Comparison of ENCODE assay signal across 1 cellular context in the genomic region with DNA sequence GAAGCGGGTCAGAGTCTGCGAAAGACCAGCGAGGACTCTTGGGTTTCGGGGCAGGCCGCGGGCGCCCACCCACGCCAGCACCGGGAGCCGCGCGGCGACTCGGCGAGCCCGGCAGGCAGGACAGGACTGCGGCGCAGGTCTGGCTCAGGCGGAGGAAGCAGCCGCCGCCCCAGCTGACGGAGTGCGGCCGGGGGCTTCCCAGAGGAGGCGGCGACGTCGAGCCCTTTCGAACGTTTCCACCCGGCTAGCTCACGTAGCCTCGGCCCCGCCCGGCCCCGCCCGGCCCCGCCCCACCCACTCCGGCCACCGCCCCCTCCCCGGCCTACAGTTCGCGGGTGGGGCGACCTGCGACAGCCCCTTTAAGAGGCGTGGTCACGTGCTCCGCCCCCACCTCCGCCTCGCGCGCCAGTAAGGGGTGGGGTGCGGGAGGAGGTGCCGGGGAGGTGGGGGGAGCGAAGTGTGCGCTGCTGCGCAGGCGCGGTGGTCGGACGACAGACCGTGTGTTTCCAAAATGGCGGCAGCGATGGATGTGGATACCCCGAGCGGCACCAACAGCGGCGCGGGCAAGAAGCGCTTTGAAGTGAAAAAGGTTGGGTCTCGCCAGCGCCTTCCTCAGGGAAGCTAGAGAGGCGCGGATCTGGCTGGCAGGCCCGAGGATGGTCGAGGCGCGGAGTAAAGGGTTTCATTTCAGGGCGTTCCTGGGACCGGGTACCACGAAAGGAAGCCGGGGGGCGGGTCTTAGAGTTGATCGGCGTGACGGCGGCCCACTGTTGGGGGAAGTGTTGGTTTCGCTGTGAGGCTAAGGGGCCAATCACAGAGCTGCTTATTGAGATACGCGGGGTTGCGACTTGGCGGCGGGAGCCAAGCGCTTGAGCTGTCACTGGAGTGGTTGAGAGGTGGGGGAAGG.
TF ChIP-seq lines count a peak whose summit lies in the region.

A gene (plus strand): TSS at position 491 of the 907 bp plus-strand sequence. CDS start 21 bp downstream, at position 512.

TF ChIP-seq in K562, 482 proteins besides CTCF, POLR2A, EP300 and RAD21 (continued from another document and continues in another):
- TF ChIP-seq, protein P1, sequence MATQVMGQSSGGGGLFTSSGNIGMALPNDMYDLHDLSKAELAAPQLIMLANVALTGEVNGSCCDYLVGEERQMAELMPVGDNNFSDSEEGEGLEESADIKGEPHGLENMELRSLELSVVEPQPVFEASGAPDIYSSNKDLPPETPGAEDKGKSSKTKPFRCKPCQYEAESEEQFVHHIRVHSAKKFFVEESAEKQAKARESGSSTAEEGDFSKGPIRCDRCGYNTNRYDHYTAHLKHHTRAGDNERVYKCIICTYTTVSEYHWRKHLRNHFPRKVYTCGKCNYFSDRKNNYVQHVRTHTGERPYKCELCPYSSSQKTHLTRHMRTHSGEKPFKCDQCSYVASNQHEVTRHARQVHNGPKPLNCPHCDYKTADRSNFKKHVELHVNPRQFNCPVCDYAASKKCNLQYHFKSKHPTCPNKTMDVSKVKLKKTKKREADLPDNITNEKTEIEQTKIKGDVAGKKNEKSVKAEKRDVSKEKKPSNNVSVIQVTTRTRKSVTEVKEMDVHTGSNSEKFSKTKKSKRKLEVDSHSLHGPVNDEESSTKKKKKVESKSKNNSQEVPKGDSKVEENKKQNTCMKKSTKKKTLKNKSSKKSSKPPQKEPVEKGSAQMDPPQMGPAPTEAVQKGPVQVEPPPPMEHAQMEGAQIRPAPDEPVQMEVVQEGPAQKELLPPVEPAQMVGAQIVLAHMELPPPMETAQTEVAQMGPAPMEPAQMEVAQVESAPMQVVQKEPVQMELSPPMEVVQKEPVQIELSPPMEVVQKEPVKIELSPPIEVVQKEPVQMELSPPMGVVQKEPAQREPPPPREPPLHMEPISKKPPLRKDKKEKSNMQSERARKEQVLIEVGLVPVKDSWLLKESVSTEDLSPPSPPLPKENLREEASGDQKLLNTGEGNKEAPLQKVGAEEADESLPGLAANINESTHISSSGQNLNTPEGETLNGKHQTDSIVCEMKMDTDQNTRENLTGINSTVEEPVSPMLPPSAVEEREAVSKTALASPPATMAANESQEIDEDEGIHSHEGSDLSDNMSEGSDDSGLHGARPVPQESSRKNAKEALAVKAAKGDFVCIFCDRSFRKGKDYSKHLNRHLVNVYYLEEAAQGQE (CRISPR knock-in tag; IDR thresholded peaks at IDR 0.05; ENCODE audit: low read depth) = no peak; the same call in 1 of the 2 replicates
- no peak for TF ChIP-seq TARDBP (IDR thresholded peaks at IDR 0.05)
- no peak for TF ChIP-seq SRSF7 (optimal IDR thresholded peaks at IDR 0.05; ENCODE audit: low read depth, low read length)
- TF ChIP-seq, protein P2, sequence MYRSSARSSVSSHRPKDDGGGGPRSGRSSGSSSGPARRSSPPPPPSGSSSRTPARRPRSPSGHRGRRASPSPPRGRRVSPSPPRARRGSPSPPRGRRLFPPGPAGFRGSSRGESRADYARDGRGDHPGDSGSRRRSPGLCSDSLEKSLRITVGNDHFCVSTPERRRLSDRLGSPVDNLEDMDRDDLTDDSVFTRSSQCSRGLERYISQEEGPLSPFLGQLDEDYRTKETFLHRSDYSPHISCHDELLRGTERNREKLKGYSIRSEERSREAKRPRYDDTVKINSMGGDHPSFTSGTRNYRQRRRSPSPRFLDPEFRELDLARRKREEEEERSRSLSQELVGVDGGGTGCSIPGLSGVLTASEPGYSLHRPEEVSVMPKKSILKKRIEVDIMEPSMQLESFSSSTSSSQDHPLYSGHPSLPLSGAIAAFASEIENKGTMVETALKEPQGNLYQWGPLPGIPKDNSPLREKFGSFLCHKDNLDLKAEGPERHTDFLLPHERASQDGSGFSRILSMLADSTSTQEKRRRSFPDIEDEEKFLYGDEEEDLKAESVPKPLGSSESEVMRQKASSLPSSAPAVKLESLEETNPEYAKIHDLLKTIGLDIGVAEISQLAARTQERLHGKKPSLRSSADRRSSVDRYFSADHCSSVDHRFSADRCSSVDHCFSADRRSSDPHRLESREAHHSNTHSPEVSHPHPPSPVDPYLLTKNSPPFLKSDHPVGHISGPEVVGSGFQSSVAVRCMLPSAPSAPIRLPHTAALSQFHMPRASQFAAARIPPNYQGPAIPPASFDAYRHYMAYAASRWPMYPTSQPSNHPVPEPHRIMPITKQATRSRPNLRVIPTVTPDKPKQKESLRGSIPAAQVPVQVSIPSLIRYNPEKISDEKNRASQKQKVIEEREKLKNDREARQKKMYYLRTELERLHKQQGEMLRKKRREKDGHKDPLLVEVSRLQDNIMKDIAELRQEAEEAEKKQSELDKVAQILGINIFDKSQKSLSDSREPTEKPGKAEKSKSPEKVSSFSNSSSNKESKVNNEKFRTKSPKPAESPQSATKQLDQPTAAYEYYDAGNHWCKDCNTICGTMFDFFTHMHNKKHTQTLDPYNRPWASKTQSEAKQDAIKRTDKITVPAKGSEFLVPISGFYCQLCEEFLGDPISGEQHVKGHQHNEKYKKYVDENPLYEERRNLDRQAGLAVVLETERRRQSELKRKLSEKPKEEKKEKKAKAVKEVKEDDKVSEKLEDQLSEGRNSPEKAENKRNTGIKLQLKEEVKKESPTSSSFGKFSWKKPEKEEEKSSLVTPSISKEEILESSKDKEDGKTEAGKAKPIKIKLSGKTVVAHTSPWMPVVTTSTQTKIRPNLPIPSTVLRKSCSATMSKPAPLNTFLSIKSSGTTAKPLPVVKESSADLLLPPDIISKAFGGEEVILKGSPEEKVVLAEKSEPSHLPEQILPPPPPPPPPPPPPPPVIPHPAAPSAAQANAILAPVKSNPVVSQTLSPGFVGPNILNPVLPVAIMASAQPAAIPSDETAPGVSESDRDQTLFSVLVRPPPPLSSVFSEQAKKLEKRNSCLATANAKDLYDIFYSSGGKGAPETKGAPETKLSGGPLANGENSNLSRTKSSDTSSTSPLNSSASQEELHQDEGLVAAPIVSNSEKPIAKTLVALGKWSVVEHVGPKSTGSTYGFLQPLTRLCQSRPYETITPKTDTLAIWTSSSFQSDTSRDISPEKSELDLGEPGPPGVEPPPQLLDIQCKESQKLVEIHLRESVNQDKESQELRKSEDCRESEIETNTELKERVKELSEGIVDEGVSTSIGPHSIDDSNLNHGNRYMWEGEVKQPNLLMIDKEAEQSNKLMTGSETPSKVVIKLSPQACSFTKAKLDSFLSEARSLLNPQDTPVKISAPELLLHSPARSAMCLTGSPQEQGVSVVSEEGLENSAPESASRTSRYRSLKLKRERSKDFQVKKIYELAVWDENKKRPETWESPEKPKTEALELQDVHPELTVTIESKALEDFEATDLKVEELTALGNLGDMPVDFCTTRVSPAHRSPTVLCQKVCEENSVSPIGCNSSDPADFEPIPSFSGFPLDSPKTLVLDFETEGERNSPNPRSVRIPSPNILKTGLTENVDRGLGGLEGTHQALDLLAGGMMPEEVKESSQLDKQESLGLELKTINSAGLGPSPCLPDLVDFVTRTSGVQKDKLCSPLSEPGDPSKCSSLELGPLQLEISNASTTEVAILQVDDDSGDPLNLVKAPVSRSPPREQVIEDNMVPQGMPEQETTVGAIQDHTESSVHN (IDR thresholded peaks at IDR 0.05; ENCODE audit: borderline replicate concordance in 1 of 2, low read depth in 1 of 2) = no peak
- TF ChIP-seq TEAD4 (IDR thresholded peaks at IDR 0.05; ENCODE audit: low read length) = no peak
- no peak for TF ChIP-seq TEAD4 (CRISPR knock-in tag; IDR thresholded peaks at IDR 0.05; ENCODE audit: borderline replicate concordance)
- no peak for TF ChIP-seq ZC3H4 (CRISPR knock-in tag; IDR thresholded peaks at IDR 0.05; ENCODE audit: borderline replicate concordance)
- no peak for TF ChIP-seq TFAM (CRISPR knock-in tag; conservative IDR thresholded peaks at IDR 0.05)
- no peak for TF ChIP-seq NR4A1 (CRISPR knock-in tag; IDR thresholded peaks at IDR 0.05)
- TF ChIP-seq NR4A1 (tag; IDR thresholded peaks at IDR 0.05) = no peak
- TF ChIP-seq FOXA1 (IDR thresholded peaks at IDR 0.05; ENCODE audit: borderline replicate concordance) = no peak
- no peak for TF ChIP-seq ZNF507 (tag; conservative IDR thresholded peaks at IDR 0.05)
- TF ChIP-seq, protein P3, sequence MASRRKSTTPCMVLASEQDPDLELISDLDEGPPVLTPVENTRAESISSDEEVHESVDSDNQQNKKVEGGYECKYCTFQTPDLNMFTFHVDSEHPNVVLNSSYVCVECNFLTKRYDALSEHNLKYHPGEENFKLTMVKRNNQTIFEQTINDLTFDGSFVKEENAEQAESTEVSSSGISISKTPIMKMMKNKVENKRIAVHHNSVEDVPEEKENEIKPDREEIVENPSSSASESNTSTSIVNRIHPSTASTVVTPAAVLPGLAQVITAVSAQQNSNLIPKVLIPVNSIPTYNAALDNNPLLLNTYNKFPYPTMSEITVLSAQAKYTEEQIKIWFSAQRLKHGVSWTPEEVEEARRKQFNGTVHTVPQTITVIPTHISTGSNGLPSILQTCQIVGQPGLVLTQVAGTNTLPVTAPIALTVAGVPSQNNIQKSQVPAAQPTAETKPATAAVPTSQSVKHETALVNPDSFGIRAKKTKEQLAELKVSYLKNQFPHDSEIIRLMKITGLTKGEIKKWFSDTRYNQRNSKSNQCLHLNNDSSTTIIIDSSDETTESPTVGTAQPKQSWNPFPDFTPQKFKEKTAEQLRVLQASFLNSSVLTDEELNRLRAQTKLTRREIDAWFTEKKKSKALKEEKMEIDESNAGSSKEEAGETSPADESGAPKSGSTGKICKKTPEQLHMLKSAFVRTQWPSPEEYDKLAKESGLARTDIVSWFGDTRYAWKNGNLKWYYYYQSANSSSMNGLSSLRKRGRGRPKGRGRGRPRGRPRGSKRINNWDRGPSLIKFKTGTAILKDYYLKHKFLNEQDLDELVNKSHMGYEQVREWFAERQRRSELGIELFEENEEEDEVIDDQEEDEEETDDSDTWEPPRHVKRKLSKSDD (conservative IDR thresholded peaks at IDR 0.05; ENCODE audit: low read length) = 0 out of 2 replicates have a peak, but pooled peaks have one; percentile 53
- TF ChIP-seq ZNF12 (CRISPR knock-in tag; IDR thresholded peaks at IDR 0.05) = no peak
- TF ChIP-seq SIN3B (IDR thresholded peaks at IDR 0.05; ENCODE audit: low read depth) = peak; percentile 98
- TF ChIP-seq HNRNPK (IDR thresholded peaks at IDR 0.05; ENCODE audit: low read depth, low read length, poor library complexity, severe bottlenecking) = peak; percentile 32
- TF ChIP-seq RBM25 (IDR thresholded peaks at IDR 0.05; ENCODE audit: low read depth, low read length, severe bottlenecking) = peak; percentile 45
- no peak for TF ChIP-seq MAFK (IDR thresholded peaks at IDR 0.05; ENCODE audit: low read length)
- no peak for TF ChIP-seq FOXK1 (CRISPR knock-in tag; IDR thresholded peaks at IDR 0.05; ENCODE audit: borderline replicate concordance)
- no peak for TF ChIP-seq ZNF551 (CRISPR knock-in tag; IDR thresholded peaks at IDR 0.05)
- TF ChIP-seq, protein P4, sequence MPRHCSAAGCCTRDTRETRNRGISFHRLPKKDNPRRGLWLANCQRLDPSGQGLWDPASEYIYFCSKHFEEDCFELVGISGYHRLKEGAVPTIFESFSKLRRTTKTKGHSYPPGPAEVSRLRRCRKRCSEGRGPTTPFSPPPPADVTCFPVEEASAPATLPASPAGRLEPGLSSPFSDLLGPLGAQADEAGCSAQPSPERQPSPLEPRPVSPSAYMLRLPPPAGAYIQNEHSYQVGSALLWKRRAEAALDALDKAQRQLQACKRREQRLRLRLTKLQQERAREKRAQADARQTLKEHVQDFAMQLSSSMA (CRISPR knock-in tag; IDR thresholded peaks at IDR 0.05) = no peak
- no peak for TF ChIP-seq ZNF766 (CRISPR knock-in tag; conservative IDR thresholded peaks at IDR 0.05)
- TF ChIP-seq ZNF436 (CRISPR knock-in tag; IDR thresholded peaks at IDR 0.05) = peak; percentile 52; the same call in 1 of the 2 replicates
- no peak for TF ChIP-seq ZNF133 (CRISPR knock-in tag; IDR thresholded peaks at IDR 0.05)
- TF ChIP-seq ZFPM2 (CRISPR knock-in tag; IDR thresholded peaks at IDR 0.05) = no peak
- no peak for TF ChIP-seq PTTG1 (tag; IDR thresholded peaks at IDR 0.05; ENCODE audit: low read depth)
- no peak for TF ChIP-seq CHD4 (IDR thresholded peaks at IDR 0.05; ENCODE audit: insufficient read depth, insufficient replicate concordance, low read depth, low read length, poor library complexity, severe bottlenecking)
- TF ChIP-seq, protein P5, sequence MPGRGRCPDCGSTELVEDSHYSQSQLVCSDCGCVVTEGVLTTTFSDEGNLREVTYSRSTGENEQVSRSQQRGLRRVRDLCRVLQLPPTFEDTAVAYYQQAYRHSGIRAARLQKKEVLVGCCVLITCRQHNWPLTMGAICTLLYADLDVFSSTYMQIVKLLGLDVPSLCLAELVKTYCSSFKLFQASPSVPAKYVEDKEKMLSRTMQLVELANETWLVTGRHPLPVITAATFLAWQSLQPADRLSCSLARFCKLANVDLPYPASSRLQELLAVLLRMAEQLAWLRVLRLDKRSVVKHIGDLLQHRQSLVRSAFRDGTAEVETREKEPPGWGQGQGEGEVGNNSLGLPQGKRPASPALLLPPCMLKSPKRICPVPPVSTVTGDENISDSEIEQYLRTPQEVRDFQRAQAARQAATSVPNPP (IDR thresholded peaks at IDR 0.05; ENCODE audit: borderline replicate concordance, insufficient read depth, insufficient read length) = no peak
- TF ChIP-seq, protein P6, sequence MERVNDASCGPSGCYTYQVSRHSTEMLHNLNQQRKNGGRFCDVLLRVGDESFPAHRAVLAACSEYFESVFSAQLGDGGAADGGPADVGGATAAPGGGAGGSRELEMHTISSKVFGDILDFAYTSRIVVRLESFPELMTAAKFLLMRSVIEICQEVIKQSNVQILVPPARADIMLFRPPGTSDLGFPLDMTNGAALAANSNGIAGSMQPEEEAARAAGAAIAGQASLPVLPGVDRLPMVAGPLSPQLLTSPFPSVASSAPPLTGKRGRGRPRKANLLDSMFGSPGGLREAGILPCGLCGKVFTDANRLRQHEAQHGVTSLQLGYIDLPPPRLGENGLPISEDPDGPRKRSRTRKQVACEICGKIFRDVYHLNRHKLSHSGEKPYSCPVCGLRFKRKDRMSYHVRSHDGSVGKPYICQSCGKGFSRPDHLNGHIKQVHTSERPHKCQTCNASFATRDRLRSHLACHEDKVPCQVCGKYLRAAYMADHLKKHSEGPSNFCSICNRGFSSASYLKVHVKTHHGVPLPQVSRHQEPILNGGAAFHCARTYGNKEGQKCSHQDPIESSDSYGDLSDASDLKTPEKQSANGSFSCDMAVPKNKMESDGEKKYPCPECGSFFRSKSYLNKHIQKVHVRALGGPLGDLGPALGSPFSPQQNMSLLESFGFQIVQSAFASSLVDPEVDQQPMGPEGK (CRISPR knock-in tag; IDR thresholded peaks at IDR 0.05; ENCODE audit: borderline replicate concordance) = no peak
- TF ChIP-seq ZNF586 (CRISPR knock-in tag; conservative IDR thresholded peaks at IDR 0.05) = no peak
- no peak for TF ChIP-seq ZNF263 (CRISPR knock-in tag; IDR thresholded peaks at IDR 0.05; ENCODE audit: borderline replicate concordance)
- no peak for TF ChIP-seq SAFB2 (IDR thresholded peaks at IDR 0.05; ENCODE audit: borderline replicate concordance, low read depth, low read length, severe bottlenecking)
- no peak for TF ChIP-seq KAT8 (IDR thresholded peaks at IDR 0.05; ENCODE audit: low read depth)
- TF ChIP-seq RBBP5 (IDR thresholded peaks at IDR 0.05; ENCODE audit: borderline replicate concordance, insufficient read depth, low read length, poor library complexity, severe bottlenecking) = peak; percentile 70
- peak; percentile 79 for TF ChIP-seq NFRKB (IDR thresholded peaks at IDR 0.05; ENCODE audit: low read depth)
- no peak for TF ChIP-seq ZNF24 (IDR thresholded peaks at IDR 0.05)
- TF ChIP-seq, protein P7, sequence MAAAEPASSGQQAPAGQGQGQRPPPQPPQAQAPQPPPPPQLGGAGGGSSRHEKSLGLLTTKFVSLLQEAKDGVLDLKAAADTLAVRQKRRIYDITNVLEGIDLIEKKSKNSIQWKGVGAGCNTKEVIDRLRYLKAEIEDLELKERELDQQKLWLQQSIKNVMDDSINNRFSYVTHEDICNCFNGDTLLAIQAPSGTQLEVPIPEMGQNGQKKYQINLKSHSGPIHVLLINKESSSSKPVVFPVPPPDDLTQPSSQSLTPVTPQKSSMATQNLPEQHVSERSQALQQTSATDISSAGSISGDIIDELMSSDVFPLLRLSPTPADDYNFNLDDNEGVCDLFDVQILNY (CRISPR knock-in tag; IDR thresholded peaks at IDR 0.05) = no peak
- no peak for TF ChIP-seq TSC22D4 (tag; IDR thresholded peaks at IDR 0.05)
- no peak for TF ChIP-seq ZNF143 (CRISPR knock-in tag; IDR thresholded peaks at IDR 0.05)
- TF ChIP-seq EGR1 (conservative IDR thresholded peaks at IDR 0.05) = peak; percentile 77
